In genomic region chr22:42933783-42934144, GRCh38 we compare ENCODE assay signal across 8 cellular contexts.
DNase-seq lines count a peak whose midpoint lies in the region; ATAC-seq lines count a peak whose summit lies in the region.

No MANE protein-coding gene starts in this region.

- H3K9ac ChIP-seq in mucosa of stomach (ENCODE audit: low read length) = peak overlapping the region; percentile 31

- ATAC-seq in GM21786 (IDR thresholded peaks at IDR 0.05; ENCODE audit: unreplicated experiment) (no peak), GM18511 (IDR thresholded peaks at IDR 0.05; ENCODE audit: unreplicated experiment) (no peak)

- H3K9me3 ChIP-seq in mucosa of stomach (ENCODE audit: control insufficient read depth, low read length) (no peaks in the 10 kb centered on the region), HAP-1 (no peaks in the 10 kb centered on the region)

- peak; percentile 70 for DNase-seq in Caki2 (ENCODE audit: low read depth)
- peak; percentile 56 for DNase-seq in OCI-M1 (lab: John Stamatoyannopoulos, UW)
- DNase-seq in dermis microvascular lymphatic vessel endothelial cell (ENCODE audit: low read depth in 2 of 2) = peak; percentile 84 to 97
- no peak for DNase-seq in HAP-1 (ENCODE audit: low spot score in 2 of 2)
- no peak for DNase-seq in mucosa of gallbladder (ENCODE audit: low spot score)

- no peaks in the 10 kb centered on the region for H3K36me3 ChIP-seq in mucosa of stomach (ENCODE audit: control insufficient read depth, insufficient read depth, low read length)
- H3K36me3 ChIP-seq in HAP-1 (replicated peaks) = no peaks in the 10 kb centered on the region

- H3K4me3 ChIP-seq in mucosa of stomach (ENCODE audit: low read length) (no peak overlapping the region), HAP-1 (no peak overlapping the region)

- in situ Hi-C loops in Caki2 (cut with HindIII; ENCODE audit: low pct_unique_long_range_greater_than_20kb, low sequenced_read_pairs) = no loop called here
- in situ Hi-C loops in HAP-1 (cut with MboI; ENCODE audit: low sequenced_read_pairs) = no loop called here

- H3K27me3 ChIP-seq in mucosa of stomach (ENCODE audit: control insufficient read depth, insufficient read depth, low read length) (no peaks in the 10 kb centered on the region), HAP-1 (ENCODE audit: low read depth) (no peaks in the 10 kb centered on the region)

- H3K4me1 ChIP-seq in mucosa of stomach (ENCODE audit: control insufficient read depth, insufficient read depth, low read length) = peaks cover 89% of the 10 kb centered on the region
- H3K4me1 ChIP-seq in HAP-1 = peaks cover 10% of the 10 kb centered on the region; the same call in 1 of the 2 replicates

Comparison
In these comparisons a context has a peak if more than half of its experiments do, and no peak if none do; other contexts are left out.
1. DNase-seq: peak in Caki2 (single experiment), OCI-M1 (single experiment) and dermis microvascular lymphatic vessel endothelial cell (2 of 2); none in HAP-1 (0 of 2) and mucosa of gallbladder (single experiment).